Comparison of ENCODE assay signal across 19 cellular contexts in the genomic region with DNA sequence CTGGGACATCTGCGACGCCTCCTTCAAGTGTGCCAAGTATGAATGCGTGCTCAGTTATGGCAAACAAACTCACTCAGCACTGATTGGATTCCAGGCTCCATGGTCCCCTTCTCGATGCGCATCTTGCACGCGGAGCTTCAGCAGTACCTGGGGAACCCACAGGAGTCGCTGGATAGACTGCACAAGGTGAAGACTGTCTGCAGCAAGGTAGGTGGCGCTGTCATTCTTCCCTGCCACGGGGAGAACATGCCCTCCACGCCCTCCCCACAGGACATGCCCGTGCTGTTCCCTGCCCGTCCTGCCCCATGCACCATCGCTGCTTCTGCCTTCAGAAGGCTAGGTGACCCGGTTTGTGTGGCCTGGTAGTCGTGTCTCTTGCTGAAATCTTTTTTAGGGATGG.
DNase-seq lines count a peak whose midpoint lies in the region; ATAC-seq and TF ChIP-seq lines count a peak whose summit lies in the region.
"Had no signal": no experiment of that assay in that cellular context is flagged by ENCODE, and none has a peak within 500 bp of the region (broad histone marks: within the 10 kb centered on the region; RNA-seq: fewer than 3 reads in every experiment).

No MANE protein-coding gene starts in this region.

- no peak overlapping the region for H3K4me3 ChIP-seq in WERI-Rb-1 (ENCODE audit: low read depth, low read length)
- H3K4me3 ChIP-seq: esophagus squamous epithelium, SJCRH30, transverse colon had no signal

- no peak for TF ChIP-seq CTCF in C4-2B (conservative IDR thresholded peaks at IDR 0.05)
- peak; percentile 17; the same call in 1 of the 2 replicates for TF ChIP-seq CTCF in HFFc6 (IDR thresholded peaks at IDR 0.05)
- TF ChIP-seq CTCF in WERI-Rb-1 (IDR thresholded peaks at IDR 0.05; ENCODE audit: low read depth, low read length): peak; percentile 84

- H3K4me3 Mint-ChIP-seq in HFFc6: no peak overlapping the region
- H3K4me3 Mint-ChIP-seq: activated CD4-positive, alpha-beta T cell treated with anti-CD3 and anti-CD28 coated beads for 36 hours; activated naive CD4-positive, alpha-beta T cell treated with anti-CD3 and anti-CD28 coated beads for 36 hours; CD4-positive, alpha-beta memory T cell had no signal

- H3K36me3 ChIP-seq in WERI-Rb-1: peaks cover 33% of the 10 kb centered on the region

- H3K36me3 Mint-ChIP-seq in HFFc6 (ENCODE audit: low read depth): peaks cover 35% of the 10 kb centered on the region

- no peak overlapping the region for H3K27ac Mint-ChIP-seq in HFFc6
- H3K27ac Mint-ChIP-seq: activated CD4-positive, alpha-beta T cell treated with anti-CD3 and anti-CD28 coated beads for 36 hours; activated naive CD4-positive, alpha-beta T cell treated with anti-CD3 and anti-CD28 coated beads for 36 hours; CD4-positive, alpha-beta memory T cell had no signal

- no peaks in the 10 kb centered on the region for H3K27me3 Mint-ChIP-seq in HFFc6 (ENCODE audit: insufficient read depth)
- H3K27me3 Mint-ChIP-seq: activated CD4-positive, alpha-beta T cell treated with anti-CD3 and anti-CD28 coated beads for 36 hours; CD4-positive, alpha-beta memory T cell had no signal

- no peak for DNase-seq in HFFc6
- peak; percentile 55 for DNase-seq in WERI-Rb-1
- DNase-seq in iPS-NIHi11 (ENCODE audit: low spot score): peak; percentile 43
- no peak for DNase-seq in left colon
- DNase-seq in foreskin melanocyte: no peak
- DNase-seq: activated CD4-positive, alpha-beta T cell treated with anti-CD3 and anti-CD28 coated beads for 36 hours; activated naive CD4-positive, alpha-beta T cell treated with anti-CD3 and anti-CD28 coated beads for 36 hours; CD4-positive, alpha-beta memory T cell; effector CD8-positive, alpha-beta T cell; esophagus squamous epithelium; kidney; NCI-H187 treated with DMSO at 0.1 percent for 48 hours; NCI-H774; SJCRH30; T-helper 1 cell; transverse colon had no signal

- H3K4me1 Mint-ChIP-seq in HFFc6 (ENCODE audit: low read depth): peaks cover 6% of the 10 kb centered on the region; the same call in 1 of the 2 replicates

- H3K27me3 ChIP-seq in WERI-Rb-1 (ENCODE audit: insufficient read depth, low read depth, severe bottlenecking): no peaks in the 10 kb centered on the region
- H3K27me3 ChIP-seq: esophagus squamous epithelium, SJCRH30, transverse colon had no signal

- H3K9me3 Mint-ChIP-seq in HFFc6: no peaks in the 10 kb centered on the region
- H3K9me3 Mint-ChIP-seq: activated naive CD4-positive, alpha-beta T cell treated with anti-CD3 and anti-CD28 coated beads for 36 hours; CD4-positive, alpha-beta memory T cell had no signal

- ATAC-seq in HG02571 (IDR thresholded peaks at IDR 0.05; ENCODE audit: unreplicated experiment): no peak
- no peak for ATAC-seq in left colon
- ATAC-seq: activated CD4-positive, alpha-beta T cell treated with anti-CD3 and anti-CD28 coated beads for 36 hours had no signal

- H3K27ac ChIP-seq in C4-2B: peak overlapping the region; percentile 71
- H3K27ac ChIP-seq in WERI-Rb-1: no peak overlapping the region
- H3K27ac ChIP-seq: esophagus squamous epithelium, KMS-11, SJCRH30, transverse colon had no signal

- H3K9me3 ChIP-seq in WERI-Rb-1 (ENCODE audit: severe bottlenecking): peaks cover 5% of the 10 kb centered on the region
- H3K9me3 ChIP-seq: esophagus squamous epithelium, SJCRH30, transverse colon had no signal

- intact Hi-C loops in left colon (cut with DNase I, micrococcal nuclease): no loop called here

Comparison
In these comparisons a context has a peak if more than half of its experiments do, and no peak if none do; other contexts are left out.
1. DNase-seq: peak in WERI-Rb-1 (single experiment) and iPS-NIHi11 (single experiment); none in HFFc6 (single experiment), left colon (0 of 2) and foreskin melanocyte (single experiment).